ENCODE assay signal across 1 cellular context in genomic region chr3:143004823-143005222, GRCh38.
TF ChIP-seq lines count a peak whose summit lies in the region.

No MANE protein-coding gene starts in this region.

TF ChIP-seq in HepG2, 621 proteins besides CTCF, POLR2A, EP300 and RAD21:
- no peak for TF ChIP-seq CHD4 (IDR thresholded peaks at IDR 0.05; ENCODE audit: borderline replicate concordance, low read length)
- no peak for TF ChIP-seq CAMTA2 (CRISPR knock-in tag; IDR thresholded peaks at IDR 0.05; ENCODE audit: borderline replicate concordance)
- TF ChIP-seq REST (IDR thresholded peaks at IDR 0.05; ENCODE audit: borderline replicate concordance in 1 of 2, low read depth in 1 of 2, low read length in 2 of 2), result no peak
- no peak for TF ChIP-seq JDP2 (CRISPR knock-in tag; IDR thresholded peaks at IDR 0.05; ENCODE audit: borderline replicate concordance)
- no peak for TF ChIP-seq BCL6 (CRISPR knock-in tag; IDR thresholded peaks at IDR 0.05)
- no peak for TF ChIP-seq JARID2 (CRISPR knock-in tag; IDR thresholded peaks at IDR 0.05; ENCODE audit: insufficient replicate concordance)
- TF ChIP-seq SATB2 (CRISPR knock-in tag; IDR thresholded peaks at IDR 0.05), result no peak
- peak; percentile 7; the same call in 1 of the 2 replicates for TF ChIP-seq NR2F6 (IDR thresholded peaks at IDR 0.05)
- TF ChIP-seq NR2F6 (CRISPR knock-in tag; IDR thresholded peaks at IDR 0.05), result no peak
- no peak for TF ChIP-seq KLF12 (CRISPR knock-in tag; IDR thresholded peaks at IDR 0.05; ENCODE audit: borderline replicate concordance)
- TF ChIP-seq MAFF (IDR thresholded peaks at IDR 0.05; ENCODE audit: low read depth, low read length), result peak; percentile 98
- TF ChIP-seq, protein P1, sequence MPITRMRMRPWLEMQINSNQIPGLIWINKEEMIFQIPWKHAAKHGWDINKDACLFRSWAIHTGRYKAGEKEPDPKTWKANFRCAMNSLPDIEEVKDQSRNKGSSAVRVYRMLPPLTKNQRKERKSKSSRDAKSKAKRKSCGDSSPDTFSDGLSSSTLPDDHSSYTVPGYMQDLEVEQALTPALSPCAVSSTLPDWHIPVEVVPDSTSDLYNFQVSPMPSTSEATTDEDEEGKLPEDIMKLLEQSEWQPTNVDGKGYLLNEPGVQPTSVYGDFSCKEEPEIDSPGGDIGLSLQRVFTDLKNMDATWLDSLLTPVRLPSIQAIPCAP (CRISPR knock-in tag; IDR thresholded peaks at IDR 0.05; ENCODE audit: low read depth), result no peak
- peak; percentile 98 to 99 for TF ChIP-seq MAFK (conservative IDR thresholded peaks at IDR 0.05 in 1 of 2, IDR thresholded peaks at IDR 0.05 in 1 of 2; ENCODE audit: low read length in 2 of 2)
